In the genomic region with DNA sequence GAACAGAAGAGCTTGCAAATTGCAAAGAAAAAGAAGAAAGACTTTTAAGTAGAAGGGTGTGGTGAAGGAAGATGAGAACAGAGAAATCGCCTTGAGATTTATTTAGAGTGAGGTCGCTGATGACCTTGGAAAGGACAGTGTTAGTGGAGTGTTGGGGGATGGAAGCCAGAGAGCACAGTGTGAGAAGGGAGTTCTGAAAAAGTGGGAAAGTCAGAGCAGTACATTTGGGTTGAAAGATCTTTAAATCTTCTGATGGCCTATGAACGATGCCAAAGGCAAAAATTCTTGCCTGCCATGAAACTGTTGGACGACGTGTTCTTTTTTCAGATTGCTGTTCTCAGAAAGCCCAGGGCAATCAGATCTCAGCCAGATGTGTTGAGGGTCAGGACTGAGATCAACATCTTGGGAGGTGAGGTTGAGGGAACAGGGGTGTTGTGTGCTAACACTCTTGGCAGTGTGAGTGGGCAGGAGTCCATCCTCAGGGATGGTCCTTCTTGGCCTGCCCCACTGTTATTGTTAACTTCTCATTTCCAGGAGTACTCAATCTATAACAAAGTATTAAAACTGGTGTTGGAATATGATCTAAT, we compare ENCODE assay signal across 21 cellular contexts.
DNase-seq lines count a peak whose midpoint lies in the region; ATAC-seq, FAIRE-seq and TF ChIP-seq lines count a peak whose summit lies in the region.
"Had no signal": no experiment of that assay in that cellular context is flagged by ENCODE, and none has a peak within 500 bp of the region (broad histone marks: within the 10 kb centered on the region; RNA-seq: fewer than 3 reads in every experiment).

No MANE protein-coding gene starts in this region.

- no peak for TF ChIP-seq CTCF in bronchial epithelial cell (IDR thresholded peaks at IDR 0.05; ENCODE audit: insufficient read depth, low read length, severe bottlenecking)
- TF ChIP-seq CTCF in gastrocnemius medialis (IDR thresholded peaks at IDR 0.05 in 4 of 5, conservative IDR thresholded peaks at IDR 0.05 in 1 of 5): no peak
- no peak for TF ChIP-seq CTCF in transverse colon (IDR thresholded peaks at IDR 0.05)

- POLR2A ChIA-PET in activated CD8-positive, alpha-beta T cell treated with anti-CD3 and anti-CD28 coated beads, Interleukin-2, amount 10 ng/mL, durations not matched to agents 7 days and 5 days (lab: Charles Lee): no interaction called here

- DNase-seq in HTR-8/SVneo (ENCODE audit: insufficient read length, low spot score): no peak
- no peak for DNase-seq in bronchial epithelial cell (ENCODE audit: low read depth)
- peak in 1 of 2 donors; percentile 19 for DNase-seq in gastrocnemius medialis
- DNase-seq in transverse colon: no peak
- no peak for DNase-seq in activated CD8-positive, alpha-beta T cell treated with anti-CD3 and anti-CD28 coated beads, Interleukin-2, amount 10 ng/mL, durations not matched to agents 7 days and 5 days
- DNase-seq in SKM-1 treated with dmso at 0.1 percent for 144 hours (lab: John Stamatoyannopoulos, UW; ENCODE audit: unreplicated experiment): no peak
- DNase-seq: BE2C; C1 segment of cervical spinal cord; CD4-positive, CD25-positive, alpha-beta regulatory T cell; CD8-positive, alpha-beta memory T cell; COR-L47; DMS 273 treated with DMSO at 0.1 percent for 48 hours; DMS53; DND-41; EL; GM23248 had no signal

- 85 to 92% methylated on average over 5 of the region's 5 CpGs for WGBS in transverse colon (ENCODE audit: low coverage in 1 of 2), 2 donors

- FAIRE-seq in HTR-8/SVneo (lab: Jason Lieb, UNC): peak; percentile 20
- peak; percentile 90 for FAIRE-seq in bronchial epithelial cell (lab: Jason Lieb, UNC)
- FAIRE-seq: GM12878, GM19239 had no signal

- no peak overlapping the region for H3K27ac Mint-ChIP-seq in activated CD8-positive, alpha-beta T cell treated with anti-CD3 and anti-CD28 coated beads, Interleukin-2, amount 10 ng/mL, durations not matched to agents 7 days and 5 days
- H3K27ac Mint-ChIP-seq: CD4-positive, CD25-positive, alpha-beta regulatory T cell; CD8-positive, alpha-beta memory T cell; IgD-negative memory B cell had no signal

- TF ChIP-seq POLR2A in gastrocnemius medialis (IDR thresholded peaks at IDR 0.05) (no peak), transverse colon (IDR thresholded peaks at IDR 0.05) (no peak)

- H3K36me3 ChIP-seq in bronchial epithelial cell (ENCODE audit: control insufficient read depth, insufficient read depth, low read length): no peaks in the 10 kb centered on the region
- H3K36me3 ChIP-seq in gastrocnemius medialis: no peaks in the 10 kb centered on the region
- no peaks in the 10 kb centered on the region for H3K36me3 ChIP-seq in transverse colon
- H3K36me3 ChIP-seq: BE2C, HAP-1 had no signal

- CTCF ChIA-PET in activated CD8-positive, alpha-beta T cell treated with anti-CD3 and anti-CD28 coated beads, Interleukin-2, amount 10 ng/mL, durations not matched to agents 7 days and 5 days (lab: Charles Lee): no interaction called here

- H3K4me1 ChIP-seq in gastrocnemius medialis (no peaks in the 10 kb centered on the region), transverse colon (no peaks in the 10 kb centered on the region)
- H3K4me1 ChIP-seq: BE2C, HAP-1 had no signal

- H3K4me3 Mint-ChIP-seq in activated CD8-positive, alpha-beta T cell treated with anti-CD3 and anti-CD28 coated beads, Interleukin-2, amount 10 ng/mL, durations not matched to agents 7 days and 5 days: no peak overlapping the region
- H3K4me3 Mint-ChIP-seq: CD4-positive, CD25-positive, alpha-beta regulatory T cell; CD8-positive, alpha-beta memory T cell; IgD-negative memory B cell had no signal

- H3K9me3 ChIP-seq in gastrocnemius medialis (no peaks in the 10 kb centered on the region), transverse colon (peaks cover 0 to 5% of the 10 kb centered on the region in 2 donors)
- H3K9me3 ChIP-seq: BE2C, HAP-1 had no signal

- no peak for TF ChIP-seq EP300 in transverse colon (IDR thresholded peaks at IDR 0.05; ENCODE audit: low read depth)

- H3K4me1 Mint-ChIP-seq in activated CD8-positive, alpha-beta T cell treated with anti-CD3 and anti-CD28 coated beads, Interleukin-2, amount 10 ng/mL, durations not matched to agents 7 days and 5 days (ENCODE audit: low read depth): peaks cover 6% of the 10 kb centered on the region
- H3K4me1 Mint-ChIP-seq: CD4-positive, CD25-positive, alpha-beta regulatory T cell; CD8-positive, alpha-beta memory T cell; IgD-negative memory B cell had no signal

- H3K27me3 ChIP-seq in bronchial epithelial cell (ENCODE audit: control insufficient read depth, insufficient read depth, low read length) (no peaks in the 10 kb centered on the region), gastrocnemius medialis (no peaks in the 10 kb centered on the region), transverse colon (no peaks in the 10 kb centered on the region)
- H3K27me3 ChIP-seq: BE2C had no signal

- intact Hi-C loops in gastrocnemius medialis (cut with DNase I; ENCODE audit: low total_unique reads): no loop called here
- intact Hi-C loops in transverse colon (cut with DNase I; ENCODE audit: low total_unique reads): no loop called here

- peaks cover 2% of the 10 kb centered on the region for H3K27me3 Mint-ChIP-seq in activated CD8-positive, alpha-beta T cell treated with anti-CD3 and anti-CD28 coated beads, Interleukin-2, amount 10 ng/mL, durations not matched to agents 7 days and 5 days (ENCODE audit: low read depth)
- H3K27me3 Mint-ChIP-seq: CD4-positive, CD25-positive, alpha-beta regulatory T cell; IgD-negative memory B cell had no signal

- in situ Hi-C loops in gastrocnemius medialis (cut with MboI; ENCODE audit: low sequenced_read_pairs in 4 of 4): loop anchor here in 2 of 4 donors (25.0 kb wide), 2 partner anchors 393 to 418 kb away; a partner anchor contains a TSS
- in situ Hi-C loops in transverse colon (cut with MboI; ENCODE audit: low pct_ligation_motif_present in 1 of 4, low pct_unique_long_range_greater_than_20kb in 1 of 4, low sequenced_read_pairs in 3 of 4): no loop called here

- no peak overlapping the region for H3K4me3 ChIP-seq in bronchial epithelial cell (ENCODE audit: low read depth, low read length)
- no peak overlapping the region for H3K4me3 ChIP-seq in gastrocnemius medialis
- no peak overlapping the region for H3K4me3 ChIP-seq in transverse colon
- H3K4me3 ChIP-seq: GM12878, GM23248, HAP-1 had no signal

- ATAC-seq in gastrocnemius medialis: peak; percentile 36 to 39
- no peak for ATAC-seq in activated CD8-positive, alpha-beta T cell treated with anti-CD3 and anti-CD28 coated beads, Interleukin-2, amount 10 ng/mL, durations not matched to agents 7 days and 5 days
- ATAC-seq: GM12878 had no signal

- H3K27ac ChIP-seq in gastrocnemius medialis: no peak overlapping the region
- H3K27ac ChIP-seq in transverse colon: no peak overlapping the region
- H3K27ac ChIP-seq: GM23248, HL-60 had no signal

- H3K36me3 Mint-ChIP-seq in activated CD8-positive, alpha-beta T cell treated with anti-CD3 and anti-CD28 coated beads, Interleukin-2, amount 10 ng/mL, durations not matched to agents 7 days and 5 days (ENCODE audit: low read depth): peaks cover 4% of the 10 kb centered on the region
- H3K36me3 Mint-ChIP-seq: CD4-positive, CD25-positive, alpha-beta regulatory T cell; CD8-positive, alpha-beta memory T cell had no signal

- H3K9me3 Mint-ChIP-seq in activated CD8-positive, alpha-beta T cell treated with anti-CD3 and anti-CD28 coated beads, Interleukin-2, amount 10 ng/mL, durations not matched to agents 7 days and 5 days (ENCODE audit: insufficient read depth): peaks cover 11% of the 10 kb centered on the region
